32 cellular contexts compared by ENCODE assay signal in the genomic region with DNA sequence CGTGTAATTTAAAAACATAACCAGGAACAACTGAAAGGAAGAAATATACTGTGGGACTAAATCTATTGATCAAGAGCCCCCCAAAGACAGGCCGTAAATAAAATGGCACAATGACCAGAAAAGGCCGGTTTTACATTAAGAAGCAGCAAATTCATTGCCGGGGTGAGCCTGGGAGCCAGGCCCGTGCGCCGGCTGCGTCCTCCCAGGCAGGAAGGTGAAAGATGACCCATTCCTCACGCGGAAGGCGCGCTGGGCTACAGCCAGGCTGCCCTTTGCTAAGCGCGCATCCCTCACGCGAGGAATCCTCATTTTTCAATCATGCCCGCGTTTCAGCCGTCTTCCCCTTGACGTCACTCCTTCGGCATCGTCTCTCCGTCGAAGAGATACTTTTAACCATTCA.
"Had no signal": no experiment of that assay in that cellular context is flagged by ENCODE, and none has a peak within 500 bp of the region (broad histone marks: within the 10 kb centered on the region; RNA-seq: fewer than 3 reads in every experiment).

No MANE protein-coding gene starts in this region.

- H3K4me3 Mint-ChIP-seq: activated B cell treated with CpG ODN at 0.5 μM for 24 hours; activated CD8-positive, alpha-beta T cell treated with anti-CD3 and anti-CD28 coated beads for 36 hours; activated naive CD8-positive, alpha-beta T cell; activated T-cell treated with anti-CD3 and anti-CD28 coated beads, Interleukin-2, amount 50 U/mL, for 4 hours; activated T-helper 17 cell treated with anti-CD3 and anti-CD28 coated beads, Interleukin-2, amount 50 U/mL, for 72 hours; central memory CD8-positive, alpha-beta T cell; dendritic cell treated with granulocyte-macrophage colony-stimulating factor and Interleukin-4, amounts not matched to agents 40 ng/mL and 50 ng/mL, for 4 days; effector memory CD8-positive, alpha-beta T cell; T-helper 17 cell; T-helper 2 cell treated with Interferon-gamma antibody and Interleukin-4, amounts not matched to agents 5 μg/mL and 100 μg/mL, for 36 hours had no signal

- H3K27me3 Mint-ChIP-seq: activated naive CD8-positive, alpha-beta T cell; dendritic cell treated with granulocyte-macrophage colony-stimulating factor and Interleukin-4, amounts not matched to agents 40 ng/mL and 50 ng/mL, for 4 days had no signal

- H3K9me3 Mint-ChIP-seq: activated B cell treated with CpG ODN at 0.5 μM for 24 hours; activated CD8-positive, alpha-beta T cell treated with anti-CD3 and anti-CD28 coated beads for 36 hours; activated T-cell treated with anti-CD3 and anti-CD28 coated beads, Interleukin-2, amount 50 U/mL, for 4 hours; activated T-helper 17 cell treated with anti-CD3 and anti-CD28 coated beads, Interleukin-2, amount 50 U/mL, for 72 hours; central memory CD8-positive, alpha-beta T cell; dendritic cell treated with granulocyte-macrophage colony-stimulating factor and Interleukin-4, amounts not matched to agents 40 ng/mL and 50 ng/mL, for 4 days; effector memory CD8-positive, alpha-beta T cell; T-helper 2 cell treated with Interferon-gamma antibody and Interleukin-4, amounts not matched to agents 5 μg/mL and 100 μg/mL, for 36 hours had no signal

- H3K4me3 ChIP-seq: coronary artery, dorsolateral prefrontal cortex, esophagus muscularis mucosa, gastrocnemius medialis had no signal

- H3K27ac ChIP-seq: brain microvascular endothelial cell, coronary artery, dorsolateral prefrontal cortex, esophagus muscularis mucosa, foreskin keratinocyte, gastrocnemius medialis, WERI-Rb-1 had no signal

- H3K27me3 ChIP-seq: brain microvascular endothelial cell, foreskin keratinocyte, gastrocnemius medialis had no signal

- H3K4me1 Mint-ChIP-seq: activated B cell treated with CpG ODN at 0.5 μM for 24 hours; activated T-helper 17 cell treated with anti-CD3 and anti-CD28 coated beads, Interleukin-2, amount 50 U/mL, for 72 hours; central memory CD8-positive, alpha-beta T cell; T-helper 17 cell had no signal

- H3K4me1 ChIP-seq: esophagus muscularis mucosa, foreskin keratinocyte, gastrocnemius medialis had no signal

- H3K9me3 ChIP-seq: esophagus muscularis mucosa, gastrocnemius medialis had no signal

- H3K36me3 ChIP-seq: brain microvascular endothelial cell, esophagus muscularis mucosa, gastrocnemius medialis, WERI-Rb-1 had no signal

- H3K36me3 Mint-ChIP-seq: activated naive CD8-positive, alpha-beta T cell had no signal

- H3K27ac Mint-ChIP-seq: activated B cell treated with CpG ODN at 0.5 μM for 24 hours; activated CD8-positive, alpha-beta T cell treated with anti-CD3 and anti-CD28 coated beads for 36 hours; activated naive CD8-positive, alpha-beta T cell; activated T-helper 17 cell treated with anti-CD3 and anti-CD28 coated beads, Interleukin-2, amount 50 U/mL, for 72 hours; dendritic cell treated with granulocyte-macrophage colony-stimulating factor and Interleukin-4, amounts not matched to agents 40 ng/mL and 50 ng/mL, for 4 days; effector memory CD8-positive, alpha-beta T cell; T-helper 17 cell; T-helper 2 cell treated with Interferon-gamma antibody and Interleukin-4, amounts not matched to agents 5 μg/mL and 100 μg/mL, for 36 hours had no signal

- DNase-seq: activated B cell treated with CpG ODN at 0.5 μM for 24 hours; activated CD4-positive, alpha-beta T cell treated with anti-CD3 and anti-CD28 coated beads for 48 hours; activated CD4-positive, alpha-beta T cell treated with anti-CD3 and anti-CD28 coated beads, Interleukin-2, amount 50 U/mL, for 1 hour; activated CD4-positive, alpha-beta T cell treated with anti-CD3 and anti-CD28 coated beads, Interleukin-2, amount 50 U/mL, for 48 hours; activated CD8-positive, alpha-beta memory T cell treated with anti-CD3 and anti-CD28 coated beads for 24 hours; activated CD8-positive, alpha-beta T cell treated with anti-CD3 and anti-CD28 coated beads for 36 hours; activated effector memory CD4-positive, alpha-beta T cell treated with Interleukin-2 at 50 U/mL for 16 hours; activated gamma-delta T cell treated with Interleukin-2 at 50 U/mL for 16 hours; activated naive CD4-positive, alpha-beta T cell treated with anti-CD3 and anti-CD28 coated beads, Interleukin-2, amount 50 U/mL, for 16 hours; activated naive CD4-positive, alpha-beta T cell treated with Interleukin-2 at 50 U/mL for 16 hours; activated T-cell treated with anti-CD3 and anti-CD28 coated beads, Interleukin-2, amount 50 U/mL, for 4 hours; amniotic stem cell; anterior cingulate cortex; brain microvascular endothelial cell; dorsolateral prefrontal cortex; effector CD4-positive, alpha-beta T cell; effector memory CD8-positive, alpha-beta T cell; erythroblast; foreskin keratinocyte; gastrocnemius medialis; T-helper 1 cell; T-helper 17 cell; T1000; WERI-Rb-1 had no signal

- ATAC-seq: activated CD4-positive, CD25-positive, alpha-beta regulatory T cell treated with anti-CD3 and anti-CD28 coated beads, Interleukin-2, amount 50 U/mL, for 24 hours; activated CD8-positive, alpha-beta T cell treated with anti-CD3 and anti-CD28 coated beads for 36 hours; activated T-cell treated with anti-CD3 and anti-CD28 coated beads, Interleukin-2, amount 50 U/mL, for 4 hours; activated T-helper 17 cell treated with anti-CD3 and anti-CD28 coated beads, Interleukin-2, amount 50 U/mL, for 72 hours; effector memory CD8-positive, alpha-beta T cell; foreskin keratinocyte; gastrocnemius medialis; T-helper 17 cell had no signal
